1 cellular context compared by ENCODE assay signal in genomic region chr18:74292541-74292858, GRCh38.
A peak's percentile ranks its signal among the peaks of the same experiment; 100 is the strongest.
TF ChIP-seq lines count a peak whose summit lies in the region.

No MANE protein-coding gene starts in this region.

TF ChIP-seq in HepG2, 621 proteins besides CTCF, POLR2A, EP300 and RAD21 (continued from another document):
- TF ChIP-seq ARID5B (CRISPR knock-in tag; IDR thresholded peaks at IDR 0.05) = no peak
- 0 out of 2 replicates have a peak, but pooled peaks have one; percentile 1 for TF ChIP-seq ZNF205 (CRISPR knock-in tag; IDR thresholded peaks at IDR 0.05)
- TF ChIP-seq HMG20B (CRISPR knock-in tag; conservative IDR thresholded peaks at IDR 0.05) = no peak
- TF ChIP-seq PITX1 (CRISPR knock-in tag; IDR thresholded peaks at IDR 0.05) = no peak
- no peak for TF ChIP-seq GMEB1 (CRISPR knock-in tag; IDR thresholded peaks at IDR 0.05; ENCODE audit: borderline replicate concordance)
- TF ChIP-seq ZNF709 (CRISPR knock-in tag; IDR thresholded peaks at IDR 0.05) = no peak
- TF ChIP-seq ZNF710 (CRISPR knock-in tag; IDR thresholded peaks at IDR 0.05; ENCODE audit: borderline replicate concordance) = 0 out of 2 replicates have a peak, but pooled peaks have one; percentile 39
- TF ChIP-seq ZNF737 (CRISPR knock-in tag; IDR thresholded peaks at IDR 0.05; ENCODE audit: borderline replicate concordance) = no peak
- no peak for TF ChIP-seq PHF5A (CRISPR knock-in tag; IDR thresholded peaks at IDR 0.05; ENCODE audit: low read depth, unreplicated experiment)
- TF ChIP-seq ZNF816 (CRISPR knock-in tag; IDR thresholded peaks at IDR 0.05; ENCODE audit: borderline replicate concordance) = 0 out of 2 replicates have a peak, but pooled peaks have one; percentile 5
